In the genomic region with DNA sequence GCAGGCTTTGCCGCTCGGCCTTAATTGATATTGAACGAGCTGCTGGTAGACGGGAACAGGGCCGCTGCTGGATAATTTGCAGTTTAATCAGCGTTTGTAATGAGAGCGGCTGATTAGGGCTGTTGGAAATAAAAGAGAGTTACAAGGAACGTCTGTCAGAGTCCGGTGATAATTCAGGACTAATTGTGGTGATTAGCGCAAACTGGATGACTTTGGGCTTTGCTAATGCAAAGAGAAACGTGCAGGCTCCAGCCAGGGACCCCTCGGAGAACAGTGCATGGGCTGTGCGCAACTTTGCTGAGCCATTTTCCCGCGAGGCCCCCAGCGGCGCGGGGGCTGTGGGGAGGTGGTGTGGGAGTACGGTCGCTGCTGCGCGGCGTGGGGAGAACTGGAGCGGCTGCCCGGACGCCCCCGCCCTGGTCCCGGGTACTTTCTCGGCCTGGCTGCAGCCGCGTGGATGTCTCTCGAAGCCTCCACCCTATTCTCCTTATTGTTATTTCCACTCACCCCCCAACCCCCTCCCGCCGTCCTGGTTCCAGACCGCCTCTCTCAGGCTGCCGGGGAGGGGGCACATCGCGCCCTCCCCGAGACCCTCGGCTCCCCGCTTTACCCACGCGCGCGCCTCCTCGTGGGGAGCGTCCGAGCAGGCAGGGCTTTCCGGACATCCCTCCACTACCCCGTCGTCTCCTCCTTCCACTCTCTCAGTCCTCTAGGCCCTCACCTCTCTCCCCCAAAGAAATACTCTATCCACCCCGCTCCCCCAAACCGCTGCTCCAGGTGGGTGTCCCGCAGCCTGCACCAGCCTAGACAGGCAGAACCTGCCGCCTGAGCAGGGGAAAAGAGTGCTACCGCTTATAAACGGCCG, we compare ENCODE assay signal across 8 cellular contexts.
DNase-seq lines count a peak whose midpoint lies in the region; ATAC-seq, FAIRE-seq and TF ChIP-seq lines count a peak whose summit lies in the region.

No MANE protein-coding gene starts in this region.

- H3K4me2 ChIP-seq in parathyroid adenoma (ENCODE audit: low read length) = peak overlapping the region; percentile 31

- no peaks in the 10 kb centered on the region for H3K9me3 ChIP-seq in CD8-positive, alpha-beta T cell (ENCODE audit: low read length)
- H3K9me3 ChIP-seq in RWPE2 (ENCODE audit: severe bottlenecking) = no peaks in the 10 kb centered on the region
- H3K9me3 ChIP-seq in gastroesophageal sphincter = no peaks in the 10 kb centered on the region
- H3K9me3 ChIP-seq in parathyroid adenoma (ENCODE audit: control insufficient read depth, low read length) = no peaks in the 10 kb centered on the region

- no peak for TF ChIP-seq POLR2A in gastroesophageal sphincter (IDR thresholded peaks at IDR 0.05)

- H3K27me3 Mint-ChIP-seq in CD8-positive, alpha-beta T cell (ENCODE audit: low read depth) = peaks cover 50% of the 10 kb centered on the region

- no peak overlapping the region for H3K27ac ChIP-seq in CD8-positive, alpha-beta T cell (ENCODE audit: low read depth, low read length)
- no peak overlapping the region for H3K27ac ChIP-seq in RWPE2 (ENCODE audit: poor library complexity, severe bottlenecking)
- peak overlapping the region in 2 of 4 donors; percentile 58 to 65 for H3K27ac ChIP-seq in gastroesophageal sphincter
- no peak overlapping the region for H3K27ac ChIP-seq in parathyroid adenoma

- intact Hi-C loops in CD8-positive, alpha-beta T cell (cut with DNase I, micrococcal nuclease) = no loop called here

- no peak for TF ChIP-seq EP300 in gastroesophageal sphincter (IDR thresholded peaks at IDR 0.05)

- H3K79me2 ChIP-seq in parathyroid adenoma = no peaks in the 10 kb centered on the region

- no peaks in the 10 kb centered on the region for H3K36me3 Mint-ChIP-seq in CD8-positive, alpha-beta T cell

- peak overlapping the region; percentile 74 for H2AFZ ChIP-seq in parathyroid adenoma

- H3K27ac Mint-ChIP-seq in CD8-positive, alpha-beta T cell = no peak overlapping the region

- H3K4me3 ChIP-seq in CD8-positive, alpha-beta T cell (ENCODE audit: low read depth, low read length) = peak overlapping the region; percentile 42
- H3K4me3 ChIP-seq in RWPE2 (ENCODE audit: severe bottlenecking) (peak overlapping the region; percentile 15), gastroesophageal sphincter (peak overlapping the region; percentile 29 to 56), parathyroid adenoma (ENCODE audit: low read depth, low read length) (no peak overlapping the region)

- WGBS in gastroesophageal sphincter (ENCODE audit: low coverage in 1 of 2), 2 donors = 12 to 22% methylated on average over 9 to 32 of the region's 58 CpGs

- CTCF ChIA-PET in CD8-positive, alpha-beta T cell (lab: Charles Lee) = no interaction called here

- no peak for FAIRE-seq in RCC 7860 (lab: Jason Lieb, UNC)

- peaks cover 9% of the 10 kb centered on the region for H3K27me3 ChIP-seq in CD8-positive, alpha-beta T cell (ENCODE audit: insufficient read depth, low read length)
- peaks cover 35% of the 10 kb centered on the region for H3K27me3 ChIP-seq in RWPE2 (ENCODE audit: insufficient read depth, poor library complexity, severe bottlenecking)
- no peaks in the 10 kb centered on the region for H3K27me3 ChIP-seq in gastroesophageal sphincter
- no peaks in the 10 kb centered on the region for H3K27me3 ChIP-seq in parathyroid adenoma (ENCODE audit: control insufficient read depth, insufficient read depth, low read length)

- no peaks in the 10 kb centered on the region for H3K9me3 Mint-ChIP-seq in CD8-positive, alpha-beta T cell

- H3K36me3 ChIP-seq in CD8-positive, alpha-beta T cell (ENCODE audit: insufficient read depth, low read length) = no peaks in the 10 kb centered on the region
- H3K36me3 ChIP-seq in RWPE2 (ENCODE audit: low read depth) = no peaks in the 10 kb centered on the region
- H3K36me3 ChIP-seq in gastroesophageal sphincter = no peaks in the 10 kb centered on the region
- no peaks in the 10 kb centered on the region for H3K36me3 ChIP-seq in parathyroid adenoma (ENCODE audit: control insufficient read depth, insufficient read depth, low read length)

- no peak for DNase-seq in CD8-positive, alpha-beta T cell
- DNase-seq in RWPE2 (ENCODE audit: low spot score) = no peak
- no peak for DNase-seq in RCC 7860 (ENCODE audit: low spot score)
- no peak for DNase-seq in middle frontal gyrus (ENCODE audit: extremely low spot score, low spot score)

- peaks cover 11% of the 10 kb centered on the region for H3K4me1 Mint-ChIP-seq in CD8-positive, alpha-beta T cell (ENCODE audit: low read depth)

- TF ChIP-seq CTCF in CD8-positive, alpha-beta T cell (IDR thresholded peaks at IDR 0.05) = no peak
- TF ChIP-seq CTCF in RWPE2 (IDR thresholded peaks at IDR 0.05; ENCODE audit: poor library complexity, severe bottlenecking) (no peak), gastroesophageal sphincter (IDR thresholded peaks at IDR 0.05) (peak in 2 of 4 experiments; percentile 21 to 44), parathyroid adenoma (IDR thresholded peaks at IDR 0.05) (no peak)

- peak overlapping the region; percentile 74 for H3K4me3 Mint-ChIP-seq in CD8-positive, alpha-beta T cell

- no peak for ATAC-seq in CD8-positive, alpha-beta T cell
- peak; percentile 48 for ATAC-seq in RWPE2 (ENCODE audit: low read depth)
- ATAC-seq in gastroesophageal sphincter = peak; percentile 34
- ATAC-seq in HG02852 (IDR thresholded peaks at IDR 0.05; ENCODE audit: unreplicated experiment) = no peak
- ATAC-seq in esophagus mucosa = no peak

- peaks cover 11% of the 10 kb centered on the region for H3K4me1 ChIP-seq in CD8-positive, alpha-beta T cell (ENCODE audit: insufficient read depth, low read length)
- H3K4me1 ChIP-seq in RWPE2 (ENCODE audit: insufficient read depth, poor library complexity, severe bottlenecking) (no peaks in the 10 kb centered on the region), gastroesophageal sphincter (peaks cover 0 to 19% (median 4%) of the 10 kb centered on the region in 3 donors), parathyroid adenoma (no peaks in the 10 kb centered on the region)

- POLR2A ChIA-PET in CD8-positive, alpha-beta T cell (lab: Charles Lee) = no interaction called here

- no peak overlapping the region for H3K9ac ChIP-seq in parathyroid adenoma

Comparison
In these comparisons a context has a peak if more than half of its experiments do, and no peak if none do; other contexts are left out.
1. ATAC-seq: peak in RWPE2 (single experiment) and gastroesophageal sphincter (single experiment); none in CD8-positive, alpha-beta T cell (single experiment), HG02852 (single experiment) and esophagus mucosa (single experiment).